10 cellular contexts compared by ENCODE assay signal in genomic region chr22:50576070-50576469, GRCh38. TPM values are rescaled to one million over a fixed set of nuclear protein-coding genes. Genes with fewer than 3 reads are reported as not detected.
DNase-seq lines count a peak whose midpoint lies in the region; ATAC-seq and TF ChIP-seq lines count a peak whose summit lies in the region.
"Had no signal": no experiment of that assay in that cellular context is flagged by ENCODE, and none has a peak within 500 bp of the region (broad histone marks: within the 10 kb centered on the region; RNA-seq: fewer than 3 reads in every experiment).

No MANE protein-coding gene starts in this region.

- H3K27ac Mint-ChIP-seq in activated T-helper 17 cell treated with anti-CD3 and anti-CD28 coated beads, Interleukin-2, amount 50 U/mL, for 72 hours = no peak overlapping the region

- no peaks in the 10 kb centered on the region for H3K27me3 Mint-ChIP-seq in activated T-helper 17 cell treated with anti-CD3 and anti-CD28 coated beads, Interleukin-2, amount 50 U/mL, for 72 hours

- no peak for ATAC-seq in GM21526 (IDR thresholded peaks at IDR 0.05; ENCODE audit: low FRiP score, unreplicated experiment)
- no peak for ATAC-seq in activated T-helper 17 cell treated with anti-CD3 and anti-CD28 coated beads, Interleukin-2, amount 50 U/mL, for 72 hours (replicated peaks)

- no peaks in the 10 kb centered on the region for H3K27me3 ChIP-seq in WERI-Rb-1 (ENCODE audit: insufficient read depth, low read depth, severe bottlenecking)
- H3K27me3 ChIP-seq: vagina had no signal

- H3K4me1 Mint-ChIP-seq in activated T-helper 17 cell treated with anti-CD3 and anti-CD28 coated beads, Interleukin-2, amount 50 U/mL, for 72 hours = peaks cover 5% of the 10 kb centered on the region

- H3K4me3 ChIP-seq in WERI-Rb-1 (ENCODE audit: low read depth, low read length) = no peak overlapping the region
- H3K4me3 ChIP-seq: vagina had no signal

- peak; percentile 87 for TF ChIP-seq CTCF in WERI-Rb-1 (IDR thresholded peaks at IDR 0.05; ENCODE audit: low read depth, low read length)

- H3K9me3 Mint-ChIP-seq in activated T-helper 17 cell treated with anti-CD3 and anti-CD28 coated beads, Interleukin-2, amount 50 U/mL, for 72 hours = no peaks in the 10 kb centered on the region

- peak overlapping the region; percentile 71 for H3K27ac ChIP-seq in WERI-Rb-1
- H3K27ac ChIP-seq: vagina had no signal

- peaks cover 35% of the 10 kb centered on the region for H3K36me3 ChIP-seq in WERI-Rb-1

- DNase-seq in COR-L47 (lab: John Stamatoyannopoulos, UW) (peak; percentile 55), HuH-7 (ENCODE audit: low spot score) (peak; percentile 93), WERI-Rb-1 (peak; percentile 95), kidney tubule cell (ENCODE audit: low spot score) (peak; percentile 81), hippocampal formation (lab: John Stamatoyannopoulos, UW) (no peak)
- no peak for DNase-seq in activated CD4-positive, CD25-positive, alpha-beta regulatory T cell (lab: John Stamatoyannopoulos, UW)
- DNase-seq: T1000 had no signal

- no peak overlapping the region for H3K4me3 Mint-ChIP-seq in activated T-helper 17 cell treated with anti-CD3 and anti-CD28 coated beads, Interleukin-2, amount 50 U/mL, for 72 hours

- no peaks in the 10 kb centered on the region for H3K9me3 ChIP-seq in WERI-Rb-1 (ENCODE audit: severe bottlenecking)
- H3K9me3 ChIP-seq: vagina had no signal

- peaks cover 31% of the 10 kb centered on the region for H3K36me3 Mint-ChIP-seq in activated T-helper 17 cell treated with anti-CD3 and anti-CD28 coated beads, Interleukin-2, amount 50 U/mL, for 72 hours (ENCODE audit: low read depth)

RNA-seq across cellular contexts. Expression of gene CPT1B, which starts 2.2 kb away (rescaled TPM):
- total RNA-seq in activated T-helper 17 cell treated with anti-CD3 and anti-CD28 coated beads, Interleukin-2, amount 50 U/mL, for 72 hours = 10 to 100 TPM; 57.3 to 62.8 TPM

RNA-seq across cellular contexts. Expression of gene CHKB, which starts 6.6 kb away (rescaled TPM):
- 10 to 100 TPM; 72.3 to 86.2 TPM for total RNA-seq in activated T-helper 17 cell treated with anti-CD3 and anti-CD28 coated beads, Interleukin-2, amount 50 U/mL, for 72 hours

RNA-seq across cellular contexts. Expression of gene SYCE3, which starts 13.4 kb away (rescaled TPM):
- total RNA-seq in activated T-helper 17 cell treated with anti-CD3 and anti-CD28 coated beads, Interleukin-2, amount 50 U/mL, for 72 hours = 1 to 10 TPM in 1 of 2 donors, under 1 TPM in 1; 0.65 to 2.3 TPM
- total RNA-seq: vagina had no signal

RNA-seq across cellular contexts. Expression of gene MAPK8IP2, which starts 24.5 kb away (rescaled TPM):
- under 1 TPM; 0.50 to 0.65 TPM for total RNA-seq in activated T-helper 17 cell treated with anti-CD3 and anti-CD28 coated beads, Interleukin-2, amount 50 U/mL, for 72 hours

RNA-seq across cellular contexts. Expression of gene KLHDC7B, which starts 30.4 kb away (rescaled TPM):
- total RNA-seq in activated T-helper 17 cell treated with anti-CD3 and anti-CD28 coated beads, Interleukin-2, amount 50 U/mL, for 72 hours = 1 to 10 TPM; 4.2 to 4.4 TPM

Comparison
In these comparisons a context has a peak if more than half of its experiments do, and no peak if none do; other contexts are left out.
1. DNase-seq: peak in COR-L47 (single experiment), HuH-7 (single experiment), WERI-Rb-1 (single experiment) and kidney tubule cell (single experiment); none in activated CD4-positive, CD25-positive, alpha-beta regulatory T cell (0 of 4) and hippocampal formation (0 of 2).